Comparison of ENCODE assay signal across 1 cellular context in the genomic region with DNA sequence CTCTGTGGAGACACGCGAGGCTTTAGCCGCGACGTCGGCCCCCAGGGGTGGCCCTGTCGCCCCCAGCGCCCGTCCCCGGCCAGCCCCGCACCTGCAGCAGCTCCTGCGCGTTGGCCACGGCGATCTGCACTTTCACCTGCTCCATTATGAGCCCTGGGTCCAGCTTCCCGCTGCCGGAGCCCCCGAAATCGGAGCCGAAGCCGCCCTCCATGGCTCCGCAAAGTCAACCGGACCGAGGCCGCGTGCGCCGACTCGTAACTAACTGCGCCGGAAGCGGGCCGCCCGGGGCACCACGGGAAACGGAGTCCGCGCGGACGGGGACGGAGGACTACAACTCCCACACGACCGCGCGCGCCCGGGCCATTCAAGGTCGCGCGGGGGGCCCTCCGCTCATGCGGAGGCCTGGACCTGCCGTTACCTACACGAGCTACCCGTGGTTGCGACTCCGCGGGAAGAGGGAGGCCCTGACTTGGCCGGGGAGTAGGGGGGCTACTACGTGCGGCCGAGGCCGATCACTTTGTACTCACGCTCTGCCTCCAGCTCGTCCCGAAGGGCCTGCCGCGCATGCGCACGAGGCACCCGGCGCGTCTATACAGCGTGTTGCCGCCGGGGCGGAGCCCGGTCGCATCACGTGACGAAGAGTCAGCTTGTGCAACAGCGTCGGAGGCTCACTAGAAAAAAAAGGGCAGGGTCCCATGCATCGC.
TF ChIP-seq lines count a peak whose summit lies in the region.

A gene (minus strand): TSS at position 264 of the 704 bp plus-strand sequence. CDS start 53 bp downstream, at position 211.

TF ChIP-seq in HepG2, 621 proteins besides CTCF, POLR2A, EP300 and RAD21 (continued from another document and continues in another):
- TF ChIP-seq DNMT3B (CRISPR knock-in tag; conservative IDR thresholded peaks at IDR 0.05) (0 out of 2 replicates have a peak, but pooled peaks have one; percentile 48), TAF15 (IDR thresholded peaks at IDR 0.05; ENCODE audit: low read depth, low read length, poor library complexity, severe bottlenecking) (peak; percentile 23), JDP2 (CRISPR knock-in tag; IDR thresholded peaks at IDR 0.05; ENCODE audit: borderline replicate concordance) (no peak), ZC3H13 (CRISPR knock-in tag; IDR thresholded peaks at IDR 0.05) (peak; percentile 97), ZNF33B (CRISPR knock-in tag; IDR thresholded peaks at IDR 0.05) (peak; percentile 63; the same call in 1 of the 2 replicates), ZNF30 (CRISPR knock-in tag; IDR thresholded peaks at IDR 0.05) (no peak), ZNF333 (CRISPR knock-in tag; IDR thresholded peaks at IDR 0.05; ENCODE audit: borderline replicate concordance) (no peak), ZNF367 (CRISPR knock-in tag; IDR thresholded peaks at IDR 0.05; ENCODE audit: borderline replicate concordance) (no peak), ZNF224 (CRISPR knock-in tag; IDR thresholded peaks at IDR 0.05) (peak; percentile 80), ZFP90 (CRISPR knock-in tag; IDR thresholded peaks at IDR 0.05; ENCODE audit: borderline replicate concordance) (no peak; the same call in 1 of the 2 replicates), RFXANK (CRISPR knock-in tag; IDR thresholded peaks at IDR 0.05) (peak; percentile 55; the same call in 1 of the 2 replicates), ARNTL (CRISPR knock-in tag; IDR thresholded peaks at IDR 0.05) (no peak; the same call in 1 of the 2 replicates), FOXO1 (CRISPR knock-in tag; IDR thresholded peaks at IDR 0.05) (peak; percentile 74; the same call in 1 of the 2 replicates), ZBTB7A (CRISPR knock-in tag; IDR thresholded peaks at IDR 0.05) (peak; percentile 89), CEBPB (IDR thresholded peaks at IDR 0.05; ENCODE audit: borderline replicate concordance, low read depth, low read length) (peak; percentile 99), AHR (CRISPR knock-in tag; IDR thresholded peaks at IDR 0.05) (0 out of 2 replicates have a peak, but pooled peaks have one; percentile 56), ZNF775 (CRISPR knock-in tag; IDR thresholded peaks at IDR 0.05; ENCODE audit: borderline replicate concordance) (0 out of 2 replicates have a peak, but pooled peaks have one; percentile 18), SIX4 (CRISPR knock-in tag; IDR thresholded peaks at IDR 0.05) (no peak), HOXA3 (CRISPR knock-in tag; IDR thresholded peaks at IDR 0.05) (peak; percentile 93), ZNF17 (CRISPR knock-in tag; IDR thresholded peaks at IDR 0.05) (no peak), ZNF850 (CRISPR knock-in tag; conservative IDR thresholded peaks at IDR 0.05) (no peak), TEAD3 (CRISPR knock-in tag; optimal IDR thresholded peaks at IDR 0.05; ENCODE audit: borderline replicate concordance) (peak; percentile 59), SALL2 (CRISPR knock-in tag; IDR thresholded peaks at IDR 0.05) (peak; percentile 19; the same call in 1 of the 2 replicates), GZF1 (CRISPR knock-in tag; IDR thresholded peaks at IDR 0.05) (peak; percentile 49; the same call in 1 of the 2 replicates), ZNF282 (IDR thresholded peaks at IDR 0.05; ENCODE audit: partially characterized antibody) (no peak), ZNF724P (CRISPR knock-in tag; IDR thresholded peaks at IDR 0.05; ENCODE audit: borderline replicate concordance) (peak; percentile 27; the same call in 1 of the 2 replicates), ZNF235 (CRISPR knock-in tag; IDR thresholded peaks at IDR 0.05; ENCODE audit: borderline replicate concordance) (peak; percentile 92; the same call in 1 of the 2 replicates), ZNF652 (CRISPR knock-in tag; IDR thresholded peaks at IDR 0.05; ENCODE audit: borderline replicate concordance, low read depth) (no peak), YEATS4 (CRISPR knock-in tag; IDR thresholded peaks at IDR 0.05; ENCODE audit: borderline replicate concordance) (peak; percentile 95), RBM22 (optimal IDR thresholded peaks at IDR 0.05; ENCODE audit: low read length) (peak; percentile 93), RFX1 (IDR thresholded peaks at IDR 0.05) (no peak), BORCS8-MEF2B (CRISPR knock-in tag; IDR thresholded peaks at IDR 0.05) (0 out of 2 replicates have a peak, but pooled peaks have one; percentile 19), ZNF350 (CRISPR knock-in tag; IDR thresholded peaks at IDR 0.05; ENCODE audit: borderline replicate concordance, low read depth) (peak; percentile 91; the same call in 1 of the 2 replicates)
- TF ChIP-seq, protein P1, sequence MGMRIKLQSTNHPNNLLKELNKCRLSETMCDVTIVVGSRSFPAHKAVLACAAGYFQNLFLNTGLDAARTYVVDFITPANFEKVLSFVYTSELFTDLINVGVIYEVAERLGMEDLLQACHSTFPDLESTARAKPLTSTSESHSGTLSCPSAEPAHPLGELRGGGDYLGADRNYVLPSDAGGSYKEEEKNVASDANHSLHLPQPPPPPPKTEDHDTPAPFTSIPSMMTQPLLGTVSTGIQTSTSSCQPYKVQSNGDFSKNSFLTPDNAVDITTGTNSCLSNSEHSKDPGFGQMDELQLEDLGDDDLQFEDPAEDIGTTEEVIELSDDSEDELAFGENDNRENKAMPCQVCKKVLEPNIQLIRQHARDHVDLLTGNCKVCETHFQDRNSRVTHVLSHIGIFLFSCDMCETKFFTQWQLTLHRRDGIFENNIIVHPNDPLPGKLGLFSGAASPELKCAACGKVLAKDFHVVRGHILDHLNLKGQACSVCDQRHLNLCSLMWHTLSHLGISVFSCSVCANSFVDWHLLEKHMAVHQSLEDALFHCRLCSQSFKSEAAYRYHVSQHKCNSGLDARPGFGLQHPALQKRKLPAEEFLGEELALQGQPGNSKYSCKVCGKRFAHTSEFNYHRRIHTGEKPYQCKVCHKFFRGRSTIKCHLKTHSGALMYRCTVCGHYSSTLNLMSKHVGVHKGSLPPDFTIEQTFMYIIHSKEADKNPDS (CRISPR knock-in tag; IDR thresholded peaks at IDR 0.05): no peak
- TF ChIP-seq, protein P2, sequence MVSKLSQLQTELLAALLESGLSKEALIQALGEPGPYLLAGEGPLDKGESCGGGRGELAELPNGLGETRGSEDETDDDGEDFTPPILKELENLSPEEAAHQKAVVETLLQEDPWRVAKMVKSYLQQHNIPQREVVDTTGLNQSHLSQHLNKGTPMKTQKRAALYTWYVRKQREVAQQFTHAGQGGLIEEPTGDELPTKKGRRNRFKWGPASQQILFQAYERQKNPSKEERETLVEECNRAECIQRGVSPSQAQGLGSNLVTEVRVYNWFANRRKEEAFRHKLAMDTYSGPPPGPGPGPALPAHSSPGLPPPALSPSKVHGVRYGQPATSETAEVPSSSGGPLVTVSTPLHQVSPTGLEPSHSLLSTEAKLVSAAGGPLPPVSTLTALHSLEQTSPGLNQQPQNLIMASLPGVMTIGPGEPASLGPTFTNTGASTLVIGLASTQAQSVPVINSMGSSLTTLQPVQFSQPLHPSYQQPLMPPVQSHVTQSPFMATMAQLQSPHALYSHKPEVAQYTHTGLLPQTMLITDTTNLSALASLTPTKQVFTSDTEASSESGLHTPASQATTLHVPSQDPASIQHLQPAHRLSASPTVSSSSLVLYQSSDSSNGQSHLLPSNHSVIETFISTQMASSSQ (IDR thresholded peaks at IDR 0.05; ENCODE audit: low read depth): no peak
- TF ChIP-seq, protein P2 (CRISPR knock-in tag; IDR thresholded peaks at IDR 0.05; ENCODE audit: borderline replicate concordance): peak; percentile 72; the same call in 1 of the 2 replicates
- TF ChIP-seq, protein P3, sequence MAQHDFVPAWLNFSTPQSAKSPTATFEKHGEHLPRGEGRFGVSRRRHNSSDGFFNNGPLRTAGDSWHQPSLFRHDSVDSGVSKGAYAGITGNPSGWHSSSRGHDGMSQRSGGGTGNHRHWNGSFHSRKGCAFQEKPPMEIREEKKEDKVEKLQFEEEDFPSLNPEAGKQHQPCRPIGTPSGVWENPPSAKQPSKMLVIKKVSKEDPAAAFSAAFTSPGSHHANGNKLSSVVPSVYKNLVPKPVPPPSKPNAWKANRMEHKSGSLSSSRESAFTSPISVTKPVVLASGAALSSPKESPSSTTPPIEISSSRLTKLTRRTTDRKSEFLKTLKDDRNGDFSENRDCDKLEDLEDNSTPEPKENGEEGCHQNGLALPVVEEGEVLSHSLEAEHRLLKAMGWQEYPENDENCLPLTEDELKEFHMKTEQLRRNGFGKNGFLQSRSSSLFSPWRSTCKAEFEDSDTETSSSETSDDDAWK (CRISPR knock-in tag; IDR thresholded peaks at IDR 0.05): no peak
- TF ChIP-seq, protein P4, sequence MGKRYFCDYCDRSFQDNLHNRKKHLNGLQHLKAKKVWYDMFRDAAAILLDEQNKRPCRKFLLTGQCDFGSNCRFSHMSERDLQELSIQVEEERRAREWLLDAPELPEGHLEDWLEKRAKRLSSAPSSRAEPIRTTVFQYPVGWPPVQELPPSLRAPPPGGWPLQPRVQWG (CRISPR knock-in tag; IDR thresholded peaks at IDR 0.05; ENCODE audit: borderline replicate concordance, low read depth): no peak; the same call in 1 of the 2 replicates
- TF ChIP-seq, protein P5, sequence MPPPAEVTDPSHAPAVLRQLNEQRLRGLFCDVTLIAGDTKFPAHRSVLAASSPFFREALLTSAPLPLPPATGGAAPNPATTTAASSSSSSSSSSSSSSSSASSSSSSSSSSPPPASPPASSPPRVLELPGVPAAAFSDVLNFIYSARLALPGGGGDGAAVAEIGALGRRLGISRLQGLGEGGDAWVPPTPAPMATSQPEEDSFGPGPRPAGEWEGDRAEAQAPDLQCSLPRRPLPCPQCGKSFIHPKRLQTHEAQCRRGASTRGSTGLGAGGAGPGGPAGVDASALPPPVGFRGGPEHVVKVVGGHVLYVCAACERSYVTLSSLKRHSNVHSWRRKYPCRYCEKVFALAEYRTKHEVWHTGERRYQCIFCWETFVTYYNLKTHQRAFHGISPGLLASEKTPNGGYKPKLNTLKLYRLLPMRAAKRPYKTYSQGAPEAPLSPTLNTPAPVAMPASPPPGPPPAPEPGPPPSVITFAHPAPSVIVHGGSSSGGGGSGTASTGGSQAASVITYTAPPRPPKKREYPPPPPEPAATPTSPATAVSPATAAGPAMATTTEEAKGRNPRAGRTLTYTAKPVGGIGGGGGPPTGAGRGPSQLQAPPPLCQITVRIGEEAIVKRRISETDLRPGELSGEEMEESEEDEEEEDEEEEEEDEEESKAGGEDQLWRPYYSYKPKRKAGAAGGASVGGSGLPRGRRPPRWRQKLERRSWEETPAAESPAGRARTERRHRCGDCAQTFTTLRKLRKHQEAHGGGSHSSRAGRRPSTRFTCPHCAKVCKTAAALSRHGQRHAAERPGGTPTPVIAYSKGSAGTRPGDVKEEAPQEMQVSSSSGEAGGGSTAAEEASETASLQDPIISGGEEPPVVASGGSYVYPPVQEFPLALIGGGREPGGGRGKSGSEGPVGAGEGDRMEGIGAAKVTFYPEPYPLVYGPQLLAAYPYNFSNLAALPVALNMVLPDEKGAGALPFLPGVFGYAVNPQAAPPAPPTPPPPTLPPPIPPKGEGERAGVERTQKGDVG (CRISPR knock-in tag; IDR thresholded peaks at IDR 0.05; ENCODE audit: borderline replicate concordance): peak; percentile 30; the same call in 1 of the 2 replicates
- TF ChIP-seq, protein P6, sequence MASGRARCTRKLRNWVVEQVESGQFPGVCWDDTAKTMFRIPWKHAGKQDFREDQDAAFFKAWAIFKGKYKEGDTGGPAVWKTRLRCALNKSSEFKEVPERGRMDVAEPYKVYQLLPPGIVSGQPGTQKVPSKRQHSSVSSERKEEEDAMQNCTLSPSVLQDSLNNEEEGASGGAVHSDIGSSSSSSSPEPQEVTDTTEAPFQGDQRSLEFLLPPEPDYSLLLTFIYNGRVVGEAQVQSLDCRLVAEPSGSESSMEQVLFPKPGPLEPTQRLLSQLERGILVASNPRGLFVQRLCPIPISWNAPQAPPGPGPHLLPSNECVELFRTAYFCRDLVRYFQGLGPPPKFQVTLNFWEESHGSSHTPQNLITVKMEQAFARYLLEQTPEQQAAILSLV (CRISPR knock-in tag; IDR thresholded peaks at IDR 0.05; ENCODE audit: borderline replicate concordance): peak; percentile 62; the same call in 1 of the 2 replicates
- TF ChIP-seq, protein P7, sequence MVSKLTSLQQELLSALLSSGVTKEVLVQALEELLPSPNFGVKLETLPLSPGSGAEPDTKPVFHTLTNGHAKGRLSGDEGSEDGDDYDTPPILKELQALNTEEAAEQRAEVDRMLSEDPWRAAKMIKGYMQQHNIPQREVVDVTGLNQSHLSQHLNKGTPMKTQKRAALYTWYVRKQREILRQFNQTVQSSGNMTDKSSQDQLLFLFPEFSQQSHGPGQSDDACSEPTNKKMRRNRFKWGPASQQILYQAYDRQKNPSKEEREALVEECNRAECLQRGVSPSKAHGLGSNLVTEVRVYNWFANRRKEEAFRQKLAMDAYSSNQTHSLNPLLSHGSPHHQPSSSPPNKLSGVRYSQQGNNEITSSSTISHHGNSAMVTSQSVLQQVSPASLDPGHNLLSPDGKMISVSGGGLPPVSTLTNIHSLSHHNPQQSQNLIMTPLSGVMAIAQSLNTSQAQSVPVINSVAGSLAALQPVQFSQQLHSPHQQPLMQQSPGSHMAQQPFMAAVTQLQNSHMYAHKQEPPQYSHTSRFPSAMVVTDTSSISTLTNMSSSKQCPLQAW (CRISPR knock-in tag; IDR thresholded peaks at IDR 0.05): peak; percentile 90; the same call in 1 of the 2 replicates
- TF ChIP-seq, protein P8, sequence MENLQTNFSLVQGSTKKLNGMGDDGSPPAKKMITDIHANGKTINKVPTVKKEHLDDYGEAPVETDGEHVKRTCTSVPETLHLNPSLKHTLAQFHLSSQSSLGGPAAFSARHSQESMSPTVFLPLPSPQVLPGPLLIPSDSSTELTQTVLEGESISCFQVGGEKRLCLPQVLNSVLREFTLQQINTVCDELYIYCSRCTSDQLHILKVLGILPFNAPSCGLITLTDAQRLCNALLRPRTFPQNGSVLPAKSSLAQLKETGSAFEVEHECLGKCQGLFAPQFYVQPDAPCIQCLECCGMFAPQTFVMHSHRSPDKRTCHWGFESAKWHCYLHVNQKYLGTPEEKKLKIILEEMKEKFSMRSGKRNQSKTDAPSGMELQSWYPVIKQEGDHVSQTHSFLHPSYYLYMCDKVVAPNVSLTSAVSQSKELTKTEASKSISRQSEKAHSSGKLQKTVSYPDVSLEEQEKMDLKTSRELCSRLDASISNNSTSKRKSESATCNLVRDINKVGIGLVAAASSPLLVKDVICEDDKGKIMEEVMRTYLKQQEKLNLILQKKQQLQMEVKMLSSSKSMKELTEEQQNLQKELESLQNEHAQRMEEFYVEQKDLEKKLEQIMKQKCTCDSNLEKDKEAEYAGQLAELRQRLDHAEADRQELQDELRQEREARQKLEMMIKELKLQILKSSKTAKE (CRISPR knock-in tag; IDR thresholded peaks at IDR 0.05; ENCODE audit: borderline replicate concordance): peak; percentile 86
